In genomic region chr17:37301288-37301687, GRCh38 we compare ENCODE assay signal across 9 cellular contexts.
A peak's percentile ranks its signal among the peaks of the same experiment; 100 is the strongest.
DNase-seq lines count a peak whose midpoint lies in the region; ATAC-seq and TF ChIP-seq lines count a peak whose summit lies in the region.
"Had no signal": no experiment of that assay in that cellular context is flagged by ENCODE, and none has a peak within 500 bp of the region (broad histone marks: within the 10 kb centered on the region; RNA-seq: fewer than 3 reads in every experiment).

No MANE protein-coding gene starts in this region.

- TF ChIP-seq POLR2A in body of pancreas (IDR thresholded peaks at IDR 0.05) = no peak
- peak in 1 of 2 donors; percentile 10 for TF ChIP-seq POLR2A in gastrocnemius medialis (IDR thresholded peaks at IDR 0.05)

- WGBS in body of pancreas, 2 donors = 38 to 57% methylated on average over 4 of the region's 4 CpGs

- H3K9me2 ChIP-seq in MM.1S (replicated peaks; ENCODE audit: insufficient read depth, low read length) = no peaks in the 10 kb centered on the region

- no peaks in the 10 kb centered on the region for H3K27me3 ChIP-seq in body of pancreas
- no peaks in the 10 kb centered on the region for H3K27me3 ChIP-seq in gastrocnemius medialis
- no peaks in the 10 kb centered on the region for H3K27me3 ChIP-seq in MM.1S (replicated peaks; ENCODE audit: insufficient read depth, low read length)

- no peak overlapping the region for H3K27ac ChIP-seq in body of pancreas
- peak overlapping the region; percentile 79 to 89 (median 88) for H3K27ac ChIP-seq in gastrocnemius medialis
- H3K27ac ChIP-seq in MM.1S (ENCODE audit: low read length) = no peak overlapping the region

- H4K20me1 ChIP-seq in MM.1S (ENCODE audit: insufficient read depth, low read length) = no peaks in the 10 kb centered on the region

- H3K4me2 ChIP-seq in MM.1S (ENCODE audit: low read depth, low read length) = no peak overlapping the region

- intact Hi-C loops in body of pancreas (cut with DNase I) (no loop called here), left ventricle myocardium superior (cut with micrococcal nuclease) (no loop called here), gastrocnemius medialis (cut with DNase I; ENCODE audit: low total_unique reads) (loop anchor here (1.0 to 2.0 kb wide), 2 partner anchors 26 to 58 kb away; no protein-coding TSS in a partner anchor)

- H3K36me3 ChIP-seq in body of pancreas (replicated peaks in 1 of 2; ENCODE audit: insufficient read depth in 1 of 2, low read depth in 2 of 2) = no peaks in the 10 kb centered on the region
- no peaks in the 10 kb centered on the region for H3K36me3 ChIP-seq in gastrocnemius medialis
- no peaks in the 10 kb centered on the region for H3K36me3 ChIP-seq in MM.1S (replicated peaks; ENCODE audit: insufficient read depth, low read length)

- H3K4me1 ChIP-seq in body of pancreas (peaks cover 29% of the 10 kb centered on the region), gastrocnemius medialis (peaks cover 28 to 39% of the 10 kb centered on the region in 2 donors), MM.1S (ENCODE audit: low read length) (no peaks in the 10 kb centered on the region)

- no peak for TF ChIP-seq CTCF in body of pancreas (IDR thresholded peaks at IDR 0.05)
- TF ChIP-seq CTCF in gastrocnemius medialis (IDR thresholded peaks at IDR 0.05 in 4 of 5, conservative IDR thresholded peaks at IDR 0.05 in 1 of 5) = no peak
- TF ChIP-seq CTCF in MM.1S (IDR thresholded peaks at IDR 0.05; ENCODE audit: low read length) = no peak

- H3F3A ChIP-seq in MM.1S (ENCODE audit: insufficient read depth, low read length) = no peaks in the 10 kb centered on the region

- H3K9ac ChIP-seq in MM.1S (ENCODE audit: low read length) = no peak overlapping the region

- ATAC-seq in body of pancreas (peak; percentile 63), left ventricle myocardium superior (peak; percentile 78), gastrocnemius medialis (peak; percentile 80 to 93)

- DNase-seq in NCI-H1930 (lab: John Stamatoyannopoulos, UW) (peak; percentile 2 to 4), body of pancreas (peak in 3 of 4 donors; percentile 14 to 33 (median 24)), left ventricle myocardium superior (no peak), gastrocnemius medialis (peak in 1 of 2 donors; percentile 53), NCI-H1417 treated with DMSO at 0.1 percent for 48 hours (lab: John Stamatoyannopoulos, UW) (no peak), MM.1S (no peak), DMS114 treated with DMSO at 0.1 percent for 48 hours (lab: John Stamatoyannopoulos, UW; ENCODE audit: unreplicated experiment) (no peak)
- DNase-seq: activated T-cell treated with anti-CD3 and anti-CD28 coated beads, Interleukin-2, amount 50 U/mL, for 24 hours; NCI-H526 treated with DMSO at 0.1 percent for 48 hours had no signal

- no peaks in the 10 kb centered on the region for H3K79me2 ChIP-seq in MM.1S (ENCODE audit: low read length)

- H3K4me3 ChIP-seq in body of pancreas (no peak overlapping the region), gastrocnemius medialis (peak overlapping the region; percentile 36 to 51 (median 42)), MM.1S (ENCODE audit: low read length) (no peak overlapping the region)

- in situ Hi-C loops in gastrocnemius medialis (cut with MboI; ENCODE audit: low sequenced_read_pairs in 4 of 4) = no loop called here

- H3K9me3 ChIP-seq in body of pancreas = no peaks in the 10 kb centered on the region
- H3K9me3 ChIP-seq in gastrocnemius medialis = no peaks in the 10 kb centered on the region
- H3K9me3 ChIP-seq in MM.1S (replicated peaks; ENCODE audit: insufficient read depth, low read length) = no peaks in the 10 kb centered on the region

- H2AFZ ChIP-seq in MM.1S (ENCODE audit: low read length) = no peak overlapping the region

Comparison
In these comparisons a context has a peak if more than half of its experiments do, and no peak if none do; other contexts are left out.
1. DNase-seq: peak in NCI-H1930 (2 of 2) and body of pancreas (3 of 4); none in left ventricle myocardium superior (single experiment), NCI-H1417 treated with DMSO at 0.1 percent for 48 hours (single experiment), MM.1S (single experiment) and DMS114 treated with DMSO at 0.1 percent for 48 hours (single experiment).
2. H3K27ac ChIP-seq: peak in gastrocnemius medialis (4 of 4); none in body of pancreas (0 of 4) and MM.1S (single experiment).
3. H3K4me3 ChIP-seq: peak in gastrocnemius medialis (4 of 4); none in body of pancreas (0 of 2) and MM.1S (single experiment).
4. Peak in every context shown above with its lines, with median percentiles within 50 percentile points of each other: ATAC-seq.